18 cellular contexts compared by ENCODE assay signal in genomic region chr11:126410649-126411048, GRCh38. TPM values are rescaled to one million over a fixed set of nuclear protein-coding genes. Genes with fewer than 3 reads are reported as not detected.
DNase-seq lines count a peak whose midpoint lies in the region; ATAC-seq and TF ChIP-seq lines count a peak whose summit lies in the region.
"Had no signal": no experiment of that assay in that cellular context is flagged by ENCODE, and none has a peak within 500 bp of the region (broad histone marks: within the 10 kb centered on the region; RNA-seq: fewer than 3 reads in every experiment).

No MANE protein-coding gene starts in this region.

- ATAC-seq in lower lobe of right lung (peak; percentile 39 to 57), HG03159 (IDR thresholded peaks at IDR 0.05; ENCODE audit: unreplicated experiment) (no peak)
- ATAC-seq: left lobe of liver had no signal

- H3K27ac ChIP-seq in RWPE1 = peak overlapping the region; percentile 15; the same call in 1 of the 2 replicates
- peak overlapping the region; percentile 56 to 71 (median 68) for H3K27ac ChIP-seq in esophagus muscularis mucosa (replicated peaks in 1 of 4)
- peak overlapping the region; percentile 34 for H3K27ac ChIP-seq in lower lobe of right lung
- H3K27ac ChIP-seq in testis = peak overlapping the region in 1 of 2 donors; percentile 77
- H3K27ac ChIP-seq in CD8-positive, alpha-beta memory T cell (ENCODE audit: low read depth, low read length) = no peak overlapping the region
- H3K27ac ChIP-seq in tibial artery = peak overlapping the region in 1 of 2 donors; percentile 0
- H3K27ac ChIP-seq: BLaER1 treated with 17β-estradiol and CSF1 and Interleukin-3, amounts not matched to agents 10 nM and 100 nM; neutrophil; WERI-Rb-1 had no signal

- DNase-seq in RWPE1 (ENCODE audit: low spot score) (no peak), esophagus muscularis mucosa (ENCODE audit: extremely low spot score) (no peak), lower lobe of right lung (peak; percentile 60), testis (peak; percentile 49), midbrain (lab: John Stamatoyannopoulos, UW) (no peak), tibial artery (no peak)
- DNase-seq in CD8-positive, alpha-beta memory T cell = no peak
- DNase-seq: activated naive CD4-positive, alpha-beta T cell treated with anti-CD3 and anti-CD28 coated beads for 36 hours; DMS79 treated with DMSO at 0.1 percent for 48 hours; hypothalamus; Karpas-422; NCI-H1417 treated with DMSO at 0.1 percent for 48 hours; NCI-H524; WERI-Rb-1 had no signal

- H3K27me3 ChIP-seq in esophagus muscularis mucosa (no peaks in the 10 kb centered on the region), lower lobe of right lung (ENCODE audit: low read depth) (no peaks in the 10 kb centered on the region), testis (no peaks in the 10 kb centered on the region), tibial artery (no peaks in the 10 kb centered on the region)
- H3K27me3 ChIP-seq in CD8-positive, alpha-beta memory T cell (ENCODE audit: insufficient read depth, low read length, poor library complexity, severe bottlenecking) = no peaks in the 10 kb centered on the region
- H3K27me3 ChIP-seq: neutrophil had no signal

- intact Hi-C loops in esophagus muscularis mucosa (cut with DNase I) (no loop called here), lower lobe of right lung (cut with DNase I) (no loop called here), testis (cut with DNase I; ENCODE audit: low total_unique reads) (no loop called here), tibial artery (cut with DNase I; ENCODE audit: low total_unique reads) (loop anchor here (5.0 to 10.0 kb wide), 2 partner anchors 53 to 96 kb away; partner anchors contain the start of gene ST3GAL4)

- H3K27me3 Mint-ChIP-seq in CD8-positive, alpha-beta memory T cell = peaks cover 0 to 1% of the 10 kb centered on the region in 2 donors

- TF ChIP-seq CTCF in RWPE1 (conservative IDR thresholded peaks at IDR 0.05; ENCODE audit: low read depth) = no peak
- TF ChIP-seq CTCF in esophagus muscularis mucosa (IDR thresholded peaks at IDR 0.05) = no peak
- no peak for TF ChIP-seq CTCF in lower lobe of right lung (IDR thresholded peaks at IDR 0.05)
- no peak for TF ChIP-seq CTCF in testis (IDR thresholded peaks at IDR 0.05)
- no peak for TF ChIP-seq CTCF in tibial artery (IDR thresholded peaks at IDR 0.05)

- CTCF ChIA-PET in RWPE1 (lab: Yijun Ruan, JAX) = interaction anchor here (0.5 kb wide), 1 partner anchor 148 kb away, joined by 3 read pairs; no protein-coding TSS in a partner anchor
- CTCF ChIA-PET in CD8-positive, alpha-beta memory T cell (lab: Charles Lee) = no interaction called here

- POLR2A ChIA-PET in RWPE1 (lab: Yijun Ruan, JAX; ENCODE audit: low non-redundant PET) = no interaction called here
- POLR2A ChIA-PET in CD8-positive, alpha-beta memory T cell (lab: Charles Lee) = no interaction called here

- peaks cover 0 to under 1% (median under 1%) of the 10 kb centered on the region in 3 donors for H3K4me1 Mint-ChIP-seq in CD8-positive, alpha-beta memory T cell

- peak overlapping the region in 1 of 8 donors; percentile 0 for H3K27ac Mint-ChIP-seq in CD8-positive, alpha-beta memory T cell
- H3K27ac Mint-ChIP-seq: activated naive CD4-positive, alpha-beta T cell treated with anti-CD3 and anti-CD28 coated beads for 36 hours had no signal

- no peak for TF ChIP-seq POLR2A in esophagus muscularis mucosa (IDR thresholded peaks at IDR 0.05; ENCODE audit: low read depth)
- no peak for TF ChIP-seq POLR2A in testis (IDR thresholded peaks at IDR 0.05)

- peaks cover 0 to 31% (median 14%) of the 10 kb centered on the region in 3 donors for H3K36me3 Mint-ChIP-seq in CD8-positive, alpha-beta memory T cell

- H3K9me3 Mint-ChIP-seq in CD8-positive, alpha-beta memory T cell = no peaks in the 10 kb centered on the region
- H3K9me3 Mint-ChIP-seq: activated naive CD4-positive, alpha-beta T cell treated with anti-CD3 and anti-CD28 coated beads for 36 hours had no signal

- no peak for TF ChIP-seq EP300 in esophagus muscularis mucosa (IDR thresholded peaks at IDR 0.05)

- H3K9me3 ChIP-seq in esophagus muscularis mucosa (no peaks in the 10 kb centered on the region), lower lobe of right lung (no peaks in the 10 kb centered on the region), testis (no peaks in the 10 kb centered on the region), tibial artery (no peaks in the 10 kb centered on the region)
- H3K9me3 ChIP-seq in CD8-positive, alpha-beta memory T cell (ENCODE audit: low read length) = no peaks in the 10 kb centered on the region
- H3K9me3 ChIP-seq: BLaER1 treated with 17β-estradiol and CSF1 and Interleukin-3, amounts not matched to agents 10 nM and 100 nM; neutrophil had no signal

- peaks cover 0 to 55% (median 44%) of the 10 kb centered on the region in 4 donors for H3K36me3 ChIP-seq in esophagus muscularis mucosa
- H3K36me3 ChIP-seq in lower lobe of right lung = peaks cover 42% of the 10 kb centered on the region
- no peaks in the 10 kb centered on the region for H3K36me3 ChIP-seq in testis (ENCODE audit: low read depth, missing control alignments)
- no peaks in the 10 kb centered on the region for H3K36me3 ChIP-seq in CD8-positive, alpha-beta memory T cell (ENCODE audit: insufficient read depth, low read length)
- H3K36me3 ChIP-seq in tibial artery = peaks cover 32 to 58% (median 33%) of the 10 kb centered on the region in 3 donors

- H3K4me3 Mint-ChIP-seq in CD8-positive, alpha-beta memory T cell = no peak overlapping the region
- H3K4me3 Mint-ChIP-seq: activated naive CD4-positive, alpha-beta T cell treated with anti-CD3 and anti-CD28 coated beads for 36 hours had no signal

- peaks cover 38 to 61% (median 55%) of the 10 kb centered on the region in 4 donors for H3K4me1 ChIP-seq in esophagus muscularis mucosa
- peaks cover 36% of the 10 kb centered on the region for H3K4me1 ChIP-seq in lower lobe of right lung
- peaks cover 45% of the 10 kb centered on the region for H3K4me1 ChIP-seq in testis
- no peaks in the 10 kb centered on the region for H3K4me1 ChIP-seq in CD8-positive, alpha-beta memory T cell (ENCODE audit: insufficient read depth, low read length)
- peaks cover 0 to 25% (median 20%) of the 10 kb centered on the region in 4 donors for H3K4me1 ChIP-seq in tibial artery
- H3K4me1 ChIP-seq: BLaER1 treated with 17β-estradiol and CSF1 and Interleukin-3, amounts not matched to agents 10 nM and 100 nM had no signal

- H3K4me3 ChIP-seq in esophagus muscularis mucosa (no peak overlapping the region), lower lobe of right lung (no peak overlapping the region), testis (no peak overlapping the region), tibial artery (no peak overlapping the region)
- H3K4me3 ChIP-seq in CD8-positive, alpha-beta memory T cell (ENCODE audit: low read length) = no peak overlapping the region
- H3K4me3 ChIP-seq: BLaER1 treated with 17β-estradiol and CSF1 and Interleukin-3, amounts not matched to agents 10 nM and 100 nM had no signal

- WGBS in esophagus muscularis mucosa = 59% methylated on average over 6 of the region's 6 CpGs
- WGBS in testis, 2 donors = 54% methylated on average over 6 of the region's 6 CpGs

RNA-seq across cellular contexts. Expression of gene ST3GAL4, which starts 55.2 kb away (rescaled TPM):
- total RNA-seq in esophagus muscularis mucosa (10 to 100 TPM; 40.0 to 52.4 (median 40.5) TPM), lower lobe of right lung (26.2 TPM), testis (100 to 1,000 TPM; 212 to 221 TPM)
- 102 TPM for polyA plus RNA-seq in testis (ENCODE audit: insufficient read depth, low read depth, low replicate concordance)
- total RNA-seq in CD8-positive, alpha-beta memory T cell = 10 to 100 TPM; 11.0 to 12.5 TPM
- 8.3 TPM for polyA plus RNA-seq in CD8-positive, alpha-beta memory T cell

Comparison
In these comparisons a context has a peak if more than half of its experiments do, and no peak if none do; other contexts are left out.
1. DNase-seq: peak in lower lobe of right lung (single experiment) and testis (single experiment); none in RWPE1 (single experiment), esophagus muscularis mucosa (single experiment), midbrain (single experiment), CD8-positive, alpha-beta memory T cell (0 of 5) and tibial artery (0 of 2).